ENCODE assay signal across 1 cellular context in the genomic region with DNA sequence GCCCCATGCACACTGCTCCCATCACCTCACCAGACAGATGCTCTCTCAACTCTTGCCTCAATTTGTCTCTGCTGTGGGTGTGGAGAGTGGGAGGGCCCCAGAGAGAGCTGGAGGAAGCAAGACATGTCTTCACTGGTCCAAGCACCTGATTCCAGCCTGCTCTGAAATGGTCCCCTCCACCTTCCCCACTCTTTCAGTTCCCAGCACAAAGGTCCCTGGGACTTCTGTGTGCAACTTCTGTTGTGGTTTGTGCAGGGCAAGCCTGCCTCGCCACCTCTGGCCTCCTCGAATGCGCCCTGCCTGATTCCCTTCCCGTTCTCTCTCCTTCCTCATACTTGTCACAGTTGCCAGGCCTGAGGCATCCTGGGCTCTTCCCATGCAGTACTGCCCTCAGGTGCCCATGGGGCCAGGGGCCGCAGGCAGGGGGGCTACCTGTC.
TF ChIP-seq lines count a peak whose summit lies in the region.

No MANE protein-coding gene starts in this region.

TF ChIP-seq in K562, 482 proteins besides CTCF, POLR2A, EP300 and RAD21 (continued from another document):
- TF ChIP-seq AFF1 (IDR thresholded peaks at IDR 0.05; ENCODE audit: low read depth in 1 of 2, partially characterized antibody in 2 of 2) (no peak), CREB1 (IDR thresholded peaks at IDR 0.05) (no peak), CREB1 (CRISPR knock-in tag; IDR thresholded peaks at IDR 0.05) (no peak), MCM3 (IDR thresholded peaks at IDR 0.05) (no peak), GATAD2A (IDR thresholded peaks at IDR 0.05) (no peak), OTX1 (CRISPR knock-in tag; IDR thresholded peaks at IDR 0.05) (no peak)
